16 cellular contexts compared by ENCODE assay signal in genomic region chr10:103226011-103226410, GRCh38. TPM values are rescaled to one million over a fixed set of nuclear protein-coding genes. Genes with fewer than 3 reads are reported as not detected.
"Had no signal": no experiment of that assay in that cellular context is flagged by ENCODE, and none has a peak within 500 bp of the region (broad histone marks: within the 10 kb centered on the region; RNA-seq: fewer than 3 reads in every experiment).

No MANE protein-coding gene starts in this region.

- H3K4me1 Mint-ChIP-seq: activated CD4-positive, alpha-beta memory T cell treated with anti-CD3 and anti-CD28 coated beads, Interleukin-2, amount 10 ng/mL, durations not matched to agents 7 days and 5 days; immature natural killer cell; natural killer cell; stimulated activated naive CD8-positive, alpha-beta T cell treated with anti-CD3 and anti-CD28 coated beads, Interleukin-15, amount 100 ng/mL, for 72 hours had no signal

- H3K36me3 ChIP-seq: thoracic aorta, uterus had no signal

- H3K4me3 ChIP-seq: thoracic aorta, uterus had no signal

- DNase-seq: activated CD4-positive, alpha-beta memory T cell treated with anti-CD3 and anti-CD28 coated beads, Interleukin-2, amount 10 ng/mL, durations not matched to agents 7 days and 5 days; activated CD4-positive, alpha-beta T cell treated with anti-CD3 and anti-CD28 coated beads for 1 hour; activated CD8-positive, alpha-beta memory T cell treated with anti-CD3 and anti-CD28 coated beads, Interleukin-2, amount 50 U/mL, for 4 hours; activated naive CD8-positive, alpha-beta T cell treated with anti-CD3 and anti-CD28 coated beads, Interleukin-2, amount 10 ng/mL, durations not matched to agents 7 days and 5 days; aorta; immature natural killer cell; mammary epithelial cell; natural killer cell; occipital lobe; stimulated activated CD4-positive, alpha-beta T cell treated with anti-CD3 and anti-CD28 coated beads, Interleukin-4, amount 100 ng/mL, for 1 hour; stimulated activated naive CD8-positive, alpha-beta T cell treated with anti-CD3 and anti-CD28 coated beads, Interleukin-15, amount 100 ng/mL, for 72 hours; uterus had no signal

- H3K27ac ChIP-seq: thoracic aorta, uterus had no signal

- H3K27me3 Mint-ChIP-seq: activated CD4-positive, alpha-beta memory T cell treated with anti-CD3 and anti-CD28 coated beads, Interleukin-2, amount 10 ng/mL, durations not matched to agents 7 days and 5 days; activated naive CD8-positive, alpha-beta T cell treated with anti-CD3 and anti-CD28 coated beads, Interleukin-2, amount 10 ng/mL, durations not matched to agents 7 days and 5 days; stimulated activated naive CD8-positive, alpha-beta T cell treated with anti-CD3 and anti-CD28 coated beads, Interleukin-15, amount 100 ng/mL, for 72 hours had no signal

- H3K4me1 ChIP-seq: uterus had no signal

- H3K4me3 Mint-ChIP-seq: activated CD4-positive, alpha-beta memory T cell treated with anti-CD3 and anti-CD28 coated beads, Interleukin-2, amount 10 ng/mL, durations not matched to agents 7 days and 5 days; activated naive CD8-positive, alpha-beta T cell treated with anti-CD3 and anti-CD28 coated beads, Interleukin-2, amount 10 ng/mL, durations not matched to agents 7 days and 5 days; immature natural killer cell; natural killer cell; stimulated activated naive CD8-positive, alpha-beta T cell treated with anti-CD3 and anti-CD28 coated beads, Interleukin-15, amount 100 ng/mL, for 72 hours had no signal

- H3K27ac Mint-ChIP-seq: activated CD4-positive, alpha-beta memory T cell treated with anti-CD3 and anti-CD28 coated beads, Interleukin-2, amount 10 ng/mL, durations not matched to agents 7 days and 5 days; activated naive CD8-positive, alpha-beta T cell treated with anti-CD3 and anti-CD28 coated beads, Interleukin-2, amount 10 ng/mL, durations not matched to agents 7 days and 5 days; immature natural killer cell; natural killer cell; stimulated activated naive CD8-positive, alpha-beta T cell treated with anti-CD3 and anti-CD28 coated beads, Interleukin-15, amount 100 ng/mL, for 72 hours had no signal

- H3K27me3 ChIP-seq: uterus had no signal

- ATAC-seq: natural killer cell; sciatic nerve; stimulated activated naive CD8-positive, alpha-beta T cell treated with anti-CD3 and anti-CD28 coated beads, Interleukin-15, amount 100 ng/mL, for 72 hours had no signal

RNA-seq across cellular contexts. Expression of gene RPEL1, which starts 19.7 kb away (rescaled TPM):
- total RNA-seq: activated naive CD8-positive, alpha-beta T cell treated with anti-CD3 and anti-CD28 coated beads, Interleukin-2, amount 10 ng/mL, durations not matched to agents 7 days and 5 days; aorta; mononuclear cell; natural killer cell; sciatic nerve; T-helper 2 cell treated with Interferon-gamma antibody and Interleukin-4, amounts not matched to agents 100 ng/mL and 5 ng/mL, for 36 hours; thoracic aorta had no signal
- polyA plus RNA-seq: aorta, immature natural killer cell had no signal

RNA-seq across cellular contexts. Expression of gene INA, which starts 50.9 kb away (rescaled TPM):
- total RNA-seq: aorta, natural killer cell, sciatic nerve, thoracic aorta had no signal
- polyA plus RNA-seq: immature natural killer cell had no signal
